Comparison of ENCODE assay signal across 8 cellular contexts in the genomic region with DNA sequence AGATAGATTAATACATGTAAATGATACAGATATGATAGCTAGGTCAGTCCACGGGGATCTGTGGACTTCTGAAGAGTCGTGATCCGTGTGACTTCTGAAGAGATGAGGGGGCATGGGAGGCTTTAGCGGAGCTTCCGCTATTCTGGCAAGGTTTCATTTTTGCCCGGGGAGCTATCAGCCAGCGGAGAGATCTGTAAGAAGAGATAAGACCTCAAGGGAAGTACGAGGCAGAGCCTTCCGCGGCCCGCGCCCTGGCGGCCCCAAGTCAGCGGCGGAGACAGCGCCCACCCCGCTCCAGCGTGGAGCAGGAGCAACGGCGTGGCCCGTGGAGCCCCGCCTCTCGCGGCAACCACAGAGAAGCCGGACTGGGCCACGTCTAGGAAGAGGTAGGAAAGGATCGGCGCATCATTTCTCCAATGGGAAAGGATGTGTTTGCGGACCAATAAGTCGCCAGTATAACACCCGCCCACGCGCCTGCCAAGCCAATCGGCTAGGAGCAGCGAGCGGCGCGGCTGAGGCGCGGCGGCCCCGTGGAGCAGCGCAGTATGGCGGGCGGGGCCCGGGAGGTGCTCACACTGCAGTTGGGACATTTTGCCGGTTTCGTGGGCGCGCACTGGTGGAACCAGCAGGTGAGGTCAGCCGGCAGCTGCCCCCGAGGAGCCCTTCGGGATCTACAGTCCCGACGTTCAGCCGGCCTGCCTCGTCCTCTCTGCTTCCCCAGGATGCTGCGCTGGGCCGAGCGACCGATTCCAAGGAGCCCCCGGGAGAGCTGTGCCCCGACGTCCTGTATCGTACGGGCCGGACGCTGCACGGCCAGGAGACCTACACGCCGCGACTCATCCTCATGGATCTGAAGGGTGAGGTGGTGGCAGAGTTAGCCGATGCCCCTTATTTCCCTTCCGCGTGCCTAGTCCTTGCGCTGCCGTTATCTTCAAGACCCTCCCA. TPM values are rescaled to one million over a fixed set of nuclear protein-coding genes. Genes with fewer than 3 reads are reported as not detected.
DNase-seq lines count a peak whose midpoint lies in the region; ATAC-seq and TF ChIP-seq lines count a peak whose summit lies in the region.
"Not testable (repeated sequence)": the region's sequence is repeated elsewhere in the genome, so short reads cannot be mapped to it uniquely, and the experiment has no call there.

No MANE protein-coding gene starts in this region.

- TF ChIP-seq CTCF in right lobe of liver (IDR thresholded peaks at IDR 0.05): not testable (repeated sequence)

- not testable (repeated sequence) for H3K4me1 ChIP-seq in right lobe of liver

- not testable (repeated sequence) for H3K36me3 ChIP-seq in right lobe of liver

- H3K27ac ChIP-seq in right lobe of liver: peak overlapping the region in 2 of 3 donors; percentile 28 to 29

- H3K9me3 ChIP-seq in right lobe of liver: not testable (repeated sequence)

- not testable (repeated sequence) for H3K27me3 ChIP-seq in right lobe of liver

- TF ChIP-seq POLR2A in right lobe of liver (IDR thresholded peaks at IDR 0.05): peak; percentile 60

- DNase-seq in CD1c-positive myeloid dendritic cell (ENCODE audit: extremely low spot score) (peak; percentile 98), NCI-H748 treated with DMSO at 0.1 percent for 48 hours (lab: John Stamatoyannopoulos, UW) (peak; percentile 85), dermis microvascular lymphatic vessel endothelial cell (ENCODE audit: low read depth in 2 of 2) (peak; percentile 95 to 99), right lobe of liver (peak; percentile 93 to 96 (median 94))
- DNase-seq in activated CD4-positive, alpha-beta T cell treated with anti-CD3 and anti-CD28 coated beads, Interleukin-2, amount 50 U/mL, for 4 hours: peak; percentile 96 to 97
- DNase-seq in stimulated activated CD4-positive, alpha-beta T cell treated with anti-CD3 and anti-CD28 coated beads, Interleukin-4, amount 100 ng/mL, for 24 hours: peak; percentile 99

- H3K4me3 ChIP-seq in right lobe of liver: peak overlapping the region; percentile 58 to 71 (median 61)

- ATAC-seq in GM19397 (IDR thresholded peaks at IDR 0.05; ENCODE audit: unreplicated experiment) (peak; percentile 88), HG03565 (IDR thresholded peaks at IDR 0.05; ENCODE audit: unreplicated experiment) (peak; percentile 89), right lobe of liver (peak; percentile 96 to 98 (median 98))

- WGBS in right lobe of liver (ENCODE audit: insufficient coverage, low coverage, low lambda C conversion rate, missing lambda C conversion rate): 0% methylated on average over 7 of the region's 77 CpGs

- intact Hi-C loops in right lobe of liver (cut with DNase I): not testable (repeated sequence)

RNA-seq across cellular contexts. Expression of a gene that starts 56.7 kb away (rescaled TPM):
- 38.0 and 39.1 TPM in 2 replicates for total RNA-seq in dermis microvascular lymphatic vessel endothelial cell
- 100 to 1,000 TPM in 2 of 6 experiments, 10 to 100 TPM in 4; 53.9 to 136 (median 65.7) TPM for total RNA-seq in right lobe of liver

RNA-seq across cellular contexts. Expression of a gene that starts 57.0 kb away (rescaled TPM):
- total RNA-seq in dermis microvascular lymphatic vessel endothelial cell (30.2 and 36.3 TPM in 2 replicates), right lobe of liver (10 to 100 TPM; 24.3 to 37.2 (median 28.9) TPM)

Comparison
In these comparisons a context has a peak if more than half of its experiments do, and no peak if none do; other contexts are left out.
1. Peak in every context shown above with its lines: DNase-seq, ATAC-seq, H3K4me3 ChIP-seq and H3K27ac ChIP-seq.